2 cellular contexts compared by ENCODE assay signal in the genomic region with DNA sequence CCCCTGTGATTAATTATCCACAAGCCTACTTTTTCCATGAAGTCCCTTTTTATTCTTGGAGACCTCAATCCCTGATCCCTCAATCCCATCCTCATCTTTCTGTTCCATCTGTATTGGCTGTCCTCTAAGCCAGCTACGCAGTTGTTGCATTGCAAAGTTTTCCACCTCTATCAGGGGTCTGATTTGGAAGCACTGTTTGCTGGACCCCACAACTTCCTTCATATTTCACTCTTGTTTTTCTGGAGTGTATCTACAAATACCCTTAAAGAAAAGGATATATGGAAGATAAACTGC.
TF ChIP-seq lines count a peak whose summit lies in the region.

No MANE protein-coding gene starts in this region.

TF ChIP-seq in HepG2, 621 proteins besides CTCF, POLR2A, EP300 and RAD21:
- TF ChIP-seq, protein P1, sequence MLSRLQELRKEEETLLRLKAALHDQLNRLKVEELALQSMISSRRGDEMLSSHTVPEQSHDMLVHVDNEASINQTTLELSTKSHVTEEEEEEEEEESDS (CRISPR knock-in tag; IDR thresholded peaks at IDR 0.05; ENCODE audit: borderline replicate concordance): 0 out of 2 replicates have a peak, but pooled peaks have one; percentile 42
- peak; percentile 86 for TF ChIP-seq RBM22 (optimal IDR thresholded peaks at IDR 0.05; ENCODE audit: low read length)
- TF ChIP-seq POLR2AphosphoS2 (IDR thresholded peaks at IDR 0.05; ENCODE audit: low read depth, low read length): peak; percentile 75; the same call in 1 of the 2 replicates
- 0 out of 2 replicates have a peak, but pooled peaks have one; percentile 23 for TF ChIP-seq KMT2A (CRISPR knock-in tag; IDR thresholded peaks at IDR 0.05)
- peak; percentile 73 for TF ChIP-seq POLR2G (IDR thresholded peaks at IDR 0.05; ENCODE audit: low read depth, low read length)
- TF ChIP-seq ZKSCAN8 (CRISPR knock-in tag; IDR thresholded peaks at IDR 0.05; ENCODE audit: borderline replicate concordance): no peak
- TF ChIP-seq STAT5B (CRISPR knock-in tag; IDR thresholded peaks at IDR 0.05): no peak
- TF ChIP-seq ZNF777 (CRISPR knock-in tag; IDR thresholded peaks at IDR 0.05): 0 out of 2 replicates have a peak, but pooled peaks have one; percentile 10

TF ChIP-seq in endothelial cell of umbilical vein, 7 proteins besides CTCF, POLR2A, EP300 and RAD21:
- no peak for TF ChIP-seq MYC (IDR thresholded peaks at IDR 0.05; ENCODE audit: low read depth, low read length)
- no peak for TF ChIP-seq EZH2 (IDR thresholded peaks at IDR 0.05; ENCODE audit: borderline replicate concordance, low read depth, low read length, severe bottlenecking)
- TF ChIP-seq, protein P2, sequence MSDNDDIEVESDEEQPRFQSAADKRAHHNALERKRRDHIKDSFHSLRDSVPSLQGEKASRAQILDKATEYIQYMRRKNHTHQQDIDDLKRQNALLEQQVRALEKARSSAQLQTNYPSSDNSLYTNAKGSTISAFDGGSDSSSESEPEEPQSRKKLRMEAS (IDR thresholded peaks at IDR 0.05; ENCODE audit: insufficient read depth, insufficient read length): no peak
- no peak for TF ChIP-seq GATA2 (IDR thresholded peaks at IDR 0.05; ENCODE audit: insufficient read depth, insufficient read length, low read depth, low read length)
- TF ChIP-seq POLR2AphosphoS5 (IDR thresholded peaks at IDR 0.05; ENCODE audit: insufficient read depth, low read depth, low read length): no peak
- TF ChIP-seq FOS (IDR thresholded peaks at IDR 0.05; ENCODE audit: borderline replicate concordance, insufficient read depth, low read length): no peak
- TF ChIP-seq JUN (IDR thresholded peaks at IDR 0.05; ENCODE audit: borderline replicate concordance, insufficient read depth, insufficient read length, low read depth): no peak
